Comparison of ENCODE assay signal across 36 cellular contexts in genomic region chr18:60654298-60654697, GRCh38.
"Had no signal": no experiment of that assay in that cellular context is flagged by ENCODE, and none has a peak within 500 bp of the region (broad histone marks: within the 10 kb centered on the region; RNA-seq: fewer than 3 reads in every experiment).

No MANE protein-coding gene starts in this region.

- H3K27me3 Mint-ChIP-seq: activated naive CD4-positive, alpha-beta T cell treated with anti-CD3 and anti-CD28 coated beads, Interleukin-2, amount 10 ng/mL, durations not matched to agents 7 days and 5 days; activated naive CD4-positive, alpha-beta T cell treated with anti-CD3 and anti-CD28 coated beads, Interleukin-2, amount 50 U/mL, for 24 hours; activated naive CD8-positive, alpha-beta T cell; activated naive CD8-positive, alpha-beta T cell treated with anti-CD3 and anti-CD28 coated beads for 36 hours; activated naive CD8-positive, alpha-beta T cell treated with anti-CD3 and anti-CD28 coated beads, Interleukin-2, amount 10 ng/mL, durations not matched to agents 7 days and 5 days; activated naive CD8-positive, alpha-beta T cell treated with anti-CD3 and anti-CD28 coated beads, Interleukin-2, amount 50 U/mL, for 24 hours; activated T-cell treated with anti-CD3 and anti-CD28 coated beads, Interleukin-2, amount 50 U/mL, for 24 hours; activated T-helper 17 cell treated with anti-CD3 and anti-CD28 coated beads, Interleukin-2, amount 50 U/mL, for 72 hours; central memory CD8-positive, alpha-beta T cell had no signal

- H3K27ac ChIP-seq: adrenal gland, ascending aorta, body of pancreas, brain microvascular endothelial cell, breast epithelium, cardiac muscle cell had no signal

- H3K4me1 Mint-ChIP-seq: activated naive CD4-positive, alpha-beta T cell treated with anti-CD3 and anti-CD28 coated beads, Interleukin-2, amount 10 ng/mL, durations not matched to agents 7 days and 5 days; activated naive CD4-positive, alpha-beta T cell treated with anti-CD3 and anti-CD28 coated beads, Interleukin-2, amount 50 U/mL, for 24 hours; activated naive CD8-positive, alpha-beta T cell treated with anti-CD3 and anti-CD28 coated beads for 36 hours; activated naive CD8-positive, alpha-beta T cell treated with anti-CD3 and anti-CD28 coated beads, Interleukin-2, amount 10 ng/mL, durations not matched to agents 7 days and 5 days; activated naive CD8-positive, alpha-beta T cell treated with anti-CD3 and anti-CD28 coated beads, Interleukin-2, amount 50 U/mL, for 24 hours; activated T-helper 17 cell treated with anti-CD3 and anti-CD28 coated beads, Interleukin-2, amount 50 U/mL, for 72 hours; central memory CD8-positive, alpha-beta T cell had no signal

- H3K27me3 ChIP-seq: adrenal gland, ascending aorta, body of pancreas, brain microvascular endothelial cell, breast epithelium, cardiac muscle cell had no signal

- H3K4me3 ChIP-seq: adrenal gland, ascending aorta, body of pancreas, breast epithelium, cardiac muscle cell had no signal

- ATAC-seq: activated naive CD4-positive, alpha-beta T cell treated with anti-CD3 and anti-CD28 coated beads, Interleukin-2, amount 50 U/mL, for 72 hours; activated naive CD8-positive, alpha-beta T cell treated with anti-CD3 and anti-CD28 coated beads, Interleukin-2, amount 50 U/mL, for 24 hours; activated T-cell treated with anti-CD3 and anti-CD28 coated beads, Interleukin-2, amount 50 U/mL, for 4 hours; activated T-cell treated with anti-CD3 and anti-CD28 coated beads, Interleukin-2, amount 50 U/mL, for 72 hours; activated T-helper 17 cell treated with anti-CD3 and anti-CD28 coated beads, Interleukin-2, amount 50 U/mL, for 72 hours; body of pancreas had no signal

- DNase-seq: activated effector memory CD4-positive, alpha-beta T cell treated with anti-CD3 and anti-CD28 coated beads, Interleukin-2, amount 50 U/mL, for 16 hours; activated effector memory CD4-positive, alpha-beta T cell treated with Interleukin-2 at 50 U/mL for 16 hours; activated gamma-delta T cell; activated gamma-delta T cell treated with Interleukin-2 at 50 U/mL for 16 hours; activated naive CD4-positive, alpha-beta T cell; activated naive CD4-positive, alpha-beta T cell treated with anti-CD3 and anti-CD28 coated beads for 36 hours; activated naive CD4-positive, alpha-beta T cell treated with anti-CD3 and anti-CD28 coated beads, Interleukin-2, amount 10 ng/mL, durations not matched to agents 7 days and 5 days; activated naive CD4-positive, alpha-beta T cell treated with anti-CD3 and anti-CD28 coated beads, Interleukin-2, amount 50 U/mL, for 16 hours; activated naive CD4-positive, alpha-beta T cell treated with Interleukin-2 at 50 U/mL for 16 hours; activated naive CD8-positive, alpha-beta T cell treated with anti-CD3 and anti-CD28 coated beads for 36 hours; activated naive CD8-positive, alpha-beta T cell treated with anti-CD3 and anti-CD28 coated beads, Interleukin-2, amount 10 ng/mL, durations not matched to agents 7 days and 5 days; activated naive CD8-positive, alpha-beta T cell treated with anti-CD3 and anti-CD28 coated beads, Interleukin-2, amount 50 U/mL, for 24 hours; activated T-cell treated with anti-CD3 and anti-CD28 coated beads, Interleukin-2, amount 50 U/mL, for 24 hours; activated T-cell treated with anti-CD3 and anti-CD28 coated beads, Interleukin-2, amount 50 U/mL, for 4 hours; activated T-cell treated with anti-CD3 and anti-CD28 coated beads, Interleukin-2, amount 50 U/mL, for 48 hours; activated T-cell treated with anti-CD3 and anti-CD28 coated beads, Interleukin-2, amount 50 U/mL, for 72 hours; adrenal gland; amniotic stem cell; anterior cingulate cortex; aorta; body of pancreas; brain microvascular endothelial cell; caudate nucleus; central memory CD4-positive, alpha-beta T cell; cerebellar nuclear complex had no signal

- H3K4me3 Mint-ChIP-seq: activated naive CD4-positive, alpha-beta T cell treated with anti-CD3 and anti-CD28 coated beads for 36 hours; activated naive CD4-positive, alpha-beta T cell treated with anti-CD3 and anti-CD28 coated beads, Interleukin-2, amount 10 ng/mL, durations not matched to agents 7 days and 5 days; activated naive CD4-positive, alpha-beta T cell treated with anti-CD3 and anti-CD28 coated beads, Interleukin-2, amount 50 U/mL, for 24 hours; activated naive CD8-positive, alpha-beta T cell; activated naive CD8-positive, alpha-beta T cell treated with anti-CD3 and anti-CD28 coated beads for 36 hours; activated naive CD8-positive, alpha-beta T cell treated with anti-CD3 and anti-CD28 coated beads, Interleukin-2, amount 10 ng/mL, durations not matched to agents 7 days and 5 days; activated naive CD8-positive, alpha-beta T cell treated with anti-CD3 and anti-CD28 coated beads, Interleukin-2, amount 50 U/mL, for 24 hours; activated T-cell treated with anti-CD3 and anti-CD28 coated beads, Interleukin-2, amount 50 U/mL, for 24 hours; activated T-cell treated with anti-CD3 and anti-CD28 coated beads, Interleukin-2, amount 50 U/mL, for 4 hours; activated T-cell treated with anti-CD3 and anti-CD28 coated beads, Interleukin-2, amount 50 U/mL, for 72 hours; activated T-helper 1 cell treated with anti-CD3 and anti-CD28 coated beads, Interleukin-12 subunit alpha, Interleukin-12 subunit beta, Interleukin-2, Interleukin-4 antibody, amounts not matched to agents 30 ng/mL and 10 ng/mL and 1 ng/mL, durations not matched to agents 14 hours and 24 hours and 36 hours; activated T-helper 17 cell treated with anti-CD3 and anti-CD28 coated beads, Interleukin-2, amount 50 U/mL, for 72 hours; brain; central memory CD8-positive, alpha-beta T cell had no signal

- H3K36me3 ChIP-seq: adrenal gland, ascending aorta, brain microvascular endothelial cell, breast epithelium, cardiac muscle cell had no signal

- H3K36me3 Mint-ChIP-seq: activated naive CD4-positive, alpha-beta T cell treated with anti-CD3 and anti-CD28 coated beads, Interleukin-2, amount 10 ng/mL, durations not matched to agents 7 days and 5 days; activated naive CD4-positive, alpha-beta T cell treated with anti-CD3 and anti-CD28 coated beads, Interleukin-2, amount 50 U/mL, for 24 hours; activated naive CD4-positive, alpha-beta T cell treated with anti-CD3 and anti-CD28 coated beads, Interleukin-2, amount 50 U/mL, for 72 hours; activated naive CD8-positive, alpha-beta T cell; activated naive CD8-positive, alpha-beta T cell treated with anti-CD3 and anti-CD28 coated beads for 36 hours; activated naive CD8-positive, alpha-beta T cell treated with anti-CD3 and anti-CD28 coated beads, Interleukin-2, amount 10 ng/mL, durations not matched to agents 7 days and 5 days; brain had no signal

- H3K4me1 ChIP-seq: adrenal gland, ascending aorta, body of pancreas, breast epithelium had no signal

- H3K27ac Mint-ChIP-seq: activated naive CD4-positive, alpha-beta T cell treated with anti-CD3 and anti-CD28 coated beads for 36 hours; activated naive CD4-positive, alpha-beta T cell treated with anti-CD3 and anti-CD28 coated beads, Interleukin-2, amount 10 ng/mL, durations not matched to agents 7 days and 5 days; activated naive CD4-positive, alpha-beta T cell treated with anti-CD3 and anti-CD28 coated beads, Interleukin-2, amount 50 U/mL, for 24 hours; activated naive CD4-positive, alpha-beta T cell treated with anti-CD3 and anti-CD28 coated beads, Interleukin-2, amount 50 U/mL, for 72 hours; activated naive CD8-positive, alpha-beta T cell; activated naive CD8-positive, alpha-beta T cell treated with anti-CD3 and anti-CD28 coated beads for 36 hours; activated naive CD8-positive, alpha-beta T cell treated with anti-CD3 and anti-CD28 coated beads, Interleukin-2, amount 10 ng/mL, durations not matched to agents 7 days and 5 days; activated naive CD8-positive, alpha-beta T cell treated with anti-CD3 and anti-CD28 coated beads, Interleukin-2, amount 50 U/mL, for 24 hours; activated T-cell treated with anti-CD3 and anti-CD28 coated beads, Interleukin-2, amount 50 U/mL, for 24 hours; activated T-cell treated with anti-CD3 and anti-CD28 coated beads, Interleukin-2, amount 50 U/mL, for 72 hours; activated T-helper 1 cell treated with anti-CD3 and anti-CD28 coated beads, Interleukin-12 subunit alpha, Interleukin-12 subunit beta, Interleukin-2, Interleukin-4 antibody, amounts not matched to agents 30 ng/mL and 10 ng/mL and 1 ng/mL, durations not matched to agents 14 hours and 24 hours and 36 hours; activated T-helper 17 cell treated with anti-CD3 and anti-CD28 coated beads, Interleukin-2, amount 50 U/mL, for 72 hours; activated T-helper 2 cell treated with anti-CD3 and anti-CD28 coated beads, Interferon-gamma antibody, Interleukin-2, Interleukin-4, amounts not matched to agents 10 μg/mL and 5 μg/mL and 100 μg/mL, durations not matched to agents 14 hours and 24 hours and 36 hours; brain had no signal

- H3K9me3 Mint-ChIP-seq: activated naive CD4-positive, alpha-beta T cell treated with anti-CD3 and anti-CD28 coated beads for 36 hours; activated naive CD4-positive, alpha-beta T cell treated with anti-CD3 and anti-CD28 coated beads, Interleukin-2, amount 10 ng/mL, durations not matched to agents 7 days and 5 days; activated naive CD8-positive, alpha-beta T cell treated with anti-CD3 and anti-CD28 coated beads, Interleukin-2, amount 10 ng/mL, durations not matched to agents 7 days and 5 days; activated T-cell treated with anti-CD3 and anti-CD28 coated beads, Interleukin-2, amount 50 U/mL, for 24 hours; activated T-cell treated with anti-CD3 and anti-CD28 coated beads, Interleukin-2, amount 50 U/mL, for 72 hours; activated T-helper 1 cell treated with anti-CD3 and anti-CD28 coated beads, Interleukin-12 subunit alpha, Interleukin-12 subunit beta, Interleukin-2, Interleukin-4 antibody, amounts not matched to agents 30 ng/mL and 10 ng/mL and 1 ng/mL, durations not matched to agents 14 hours and 24 hours and 36 hours; activated T-helper 17 cell treated with anti-CD3 and anti-CD28 coated beads, Interleukin-2, amount 50 U/mL, for 72 hours; activated T-helper 2 cell treated with anti-CD3 and anti-CD28 coated beads, Interferon-gamma antibody, Interleukin-2, Interleukin-4, amounts not matched to agents 10 μg/mL and 5 μg/mL and 100 μg/mL, durations not matched to agents 14 hours and 24 hours and 36 hours; brain had no signal
